In genomic region chr9:116632990-116633441, GRCh38 we compare ENCODE assay signal across 1 cellular context.
A peak's percentile ranks its signal among the peaks of the same experiment; 100 is the strongest.
TF ChIP-seq lines count a peak whose summit lies in the region.

No MANE protein-coding gene starts in this region.

TF ChIP-seq in SK-N-SH, 30 proteins besides CTCF, POLR2A, EP300 and RAD21 (continued from another document):
- TF ChIP-seq NFIC (IDR thresholded peaks at IDR 0.05; ENCODE audit: borderline replicate concordance) (peak; percentile 57), JUND (IDR thresholded peaks at IDR 0.05) (peak; percentile 84)
